ENCODE assay signal across 9 cellular contexts in the genomic region with DNA sequence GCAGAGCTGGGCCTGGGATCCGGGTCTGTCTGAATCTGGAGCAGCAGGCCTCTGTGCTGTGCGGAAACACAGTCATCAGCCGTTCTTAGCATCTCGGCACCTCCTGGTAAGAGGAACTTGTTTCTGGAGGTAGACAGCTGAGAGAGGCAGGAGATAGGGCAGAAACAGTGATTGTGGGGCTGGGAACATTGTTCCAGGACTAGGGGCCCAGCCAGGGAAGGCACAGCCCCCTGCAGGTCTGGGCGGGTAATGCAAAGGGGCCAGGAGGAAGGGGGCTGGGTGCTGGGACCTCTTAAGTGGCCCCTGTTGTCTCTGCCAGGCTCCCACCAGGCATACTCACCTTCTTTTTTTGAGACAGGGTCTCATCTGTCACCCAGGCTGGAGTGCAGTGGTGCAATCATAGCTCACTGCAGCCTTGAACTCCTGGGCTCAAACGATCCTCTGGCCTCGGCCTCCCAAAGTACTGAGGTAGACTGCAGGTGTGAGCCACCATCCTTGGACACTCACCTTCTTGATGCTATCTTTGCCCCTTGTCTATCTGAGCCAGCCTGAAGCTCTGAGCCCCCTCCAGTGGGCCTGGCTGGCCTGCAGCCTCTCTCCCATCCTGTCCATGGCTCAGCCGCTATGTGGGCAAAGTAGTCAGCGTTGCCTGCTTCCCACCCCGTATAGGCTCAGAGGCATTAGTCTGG.
DNase-seq lines count a peak whose midpoint lies in the region; ATAC-seq and TF ChIP-seq lines count a peak whose summit lies in the region.
"Had no signal": no experiment of that assay in that cellular context is flagged by ENCODE, and none has a peak within 500 bp of the region (broad histone marks: within the 10 kb centered on the region; RNA-seq: fewer than 3 reads in every experiment).

No MANE protein-coding gene starts in this region.

- no peak overlapping the region for H3K4me3 ChIP-seq in fibroblast of lung (replicated peaks in 1 of 4; ENCODE audit: control extremely low read depth in 1 of 4, insufficient read depth in 1 of 4, low read depth in 3 of 4, low read length in 4 of 4)
- H3K4me3 ChIP-seq: SK-N-MC had no signal

- H3K9me3 ChIP-seq in fibroblast of lung (ENCODE audit: control insufficient read depth, insufficient read depth, low read depth, low read length): no peaks in the 10 kb centered on the region

- H3K27me3 ChIP-seq in fibroblast of lung (ENCODE audit: control insufficient read depth, insufficient read depth, low read length): peaks cover 12% of the 10 kb centered on the region

- peak; percentile 11 to 13 for DNase-seq in stimulated activated CD4-positive, alpha-beta T cell treated with anti-CD3 and anti-CD28 coated beads, Interleukin-4, amount 100 ng/mL, for 48 hours (ENCODE audit: low read depth in 2 of 2)
- no peak for DNase-seq in stimulated activated CD4-positive, alpha-beta T cell treated with anti-CD3 and anti-CD28 coated beads, Interleukin-4, amount 100 ng/mL, for 4 hours
- DNase-seq in NCI-H82 treated with DMSO at 0.1 percent for 48 hours (lab: John Stamatoyannopoulos, UW; ENCODE audit: unreplicated experiment) (peak; percentile 36), fibroblast of lung (ENCODE audit: low read depth in 2 of 2) (no peak), foreskin melanocyte (no peak), SIG-M5 (lab: John Stamatoyannopoulos, UW) (no peak), SIG-M5 treated with dmso at 0.1 percent for 504 hours (lab: John Stamatoyannopoulos, UW; ENCODE audit: unreplicated experiment) (no peak)

- no peaks in the 10 kb centered on the region for H3K36me3 ChIP-seq in fibroblast of lung (ENCODE audit: control insufficient read depth, insufficient read depth, low read length)

- H3K4me2 ChIP-seq in fibroblast of lung (ENCODE audit: extremely low read depth, insufficient read depth, low read length): no peak overlapping the region

- H3K4me1 ChIP-seq in fibroblast of lung (ENCODE audit: control insufficient read depth, extremely low read depth, insufficient read depth, low read length): no peaks in the 10 kb centered on the region

- no peaks in the 10 kb centered on the region for H3K79me2 ChIP-seq in fibroblast of lung (ENCODE audit: control insufficient read depth, insufficient read depth, low read length)

- H4K20me1 ChIP-seq in fibroblast of lung (ENCODE audit: control insufficient read depth, extremely low read depth, insufficient read depth, low read length): no peaks in the 10 kb centered on the region

- H3K27ac ChIP-seq in fibroblast of lung (ENCODE audit: insufficient read depth, low read length): no peak overlapping the region
- H3K27ac ChIP-seq: SK-N-MC had no signal

- TF ChIP-seq CTCF in fibroblast of lung (conservative IDR thresholded peaks at IDR 0.05 in 1 of 2, IDR thresholded peaks at IDR 0.05 in 1 of 2; ENCODE audit: low read depth in 1 of 2, low read length in 2 of 2): peak; percentile 23 to 53

- ATAC-seq in GM18907 (IDR thresholded peaks at IDR 0.05; ENCODE audit: unreplicated experiment): no peak

- no peak overlapping the region for H3K9ac ChIP-seq in fibroblast of lung (ENCODE audit: insufficient read depth, low read length)

- no peak overlapping the region for H2AFZ ChIP-seq in fibroblast of lung (ENCODE audit: low read length)

Comparison
In these comparisons a context has a peak if more than half of its experiments do, and no peak if none do; other contexts are left out.
1. DNase-seq: peak in stimulated activated CD4-positive, alpha-beta T cell treated with anti-CD3 and anti-CD28 coated beads, Interleukin-4, amount 100 ng/mL, for 48 hours (2 of 2) and NCI-H82 treated with DMSO at 0.1 percent for 48 hours (single experiment); none in stimulated activated CD4-positive, alpha-beta T cell treated with anti-CD3 and anti-CD28 coated beads, Interleukin-4, amount 100 ng/mL, for 4 hours (0 of 2), fibroblast of lung (0 of 2), foreskin melanocyte (single experiment), SIG-M5 (single experiment) and SIG-M5 treated with dmso at 0.1 percent for 504 hours (single experiment).